Comparison of ENCODE assay signal across 25 cellular contexts in genomic region chr10:74891048-74891447, GRCh38.
DNase-seq lines count a peak whose midpoint lies in the region; ATAC-seq, FAIRE-seq and TF ChIP-seq lines count a peak whose summit lies in the region.
"Had no signal": no experiment of that assay in that cellular context is flagged by ENCODE, and none has a peak within 500 bp of the region (broad histone marks: within the 10 kb centered on the region; RNA-seq: fewer than 3 reads in every experiment).

No MANE protein-coding gene starts in this region.

- H3K9me3 ChIP-seq in right lobe of liver (no peaks in the 10 kb centered on the region), HepG2 (ENCODE audit: low read length) (no peaks in the 10 kb centered on the region), thyroid gland (no peaks in the 10 kb centered on the region), vagina (no peaks in the 10 kb centered on the region)
- H3K9me3 ChIP-seq: spleen had no signal

- H3K36me3 ChIP-seq in right lobe of liver (no peaks in the 10 kb centered on the region), HepG2 (replicated peaks in 1 of 2; ENCODE audit: control insufficient read depth in 1 of 2, insufficient read depth in 2 of 2, low read length in 2 of 2) (no peaks in the 10 kb centered on the region), thyroid gland (no peaks in the 10 kb centered on the region), vagina (no peaks in the 10 kb centered on the region)
- H3K36me3 ChIP-seq: spleen had no signal

- TF ChIP-seq CTCF in right lobe of liver (IDR thresholded peaks at IDR 0.05): no peak
- TF ChIP-seq CTCF in HepG2 (CRISPR knock-in tag; IDR thresholded peaks at IDR 0.05): no peak
- no peak for TF ChIP-seq CTCF in thyroid gland (IDR thresholded peaks at IDR 0.05)
- TF ChIP-seq CTCF in vagina (IDR thresholded peaks at IDR 0.05): no peak
- TF ChIP-seq CTCF in CD14-positive monocyte (IDR thresholded peaks at IDR 0.05): no peak

- H3K36me3 Mint-ChIP-seq in activated T-helper 17 cell treated with anti-CD3 and anti-CD28 coated beads, Interleukin-2, amount 50 U/mL, for 72 hours (ENCODE audit: low read depth): no peaks in the 10 kb centered on the region
- H3K36me3 Mint-ChIP-seq in immature natural killer cell (no peaks in the 10 kb centered on the region), CD14-positive monocyte (peaks cover 0 to 4% of the 10 kb centered on the region in 2 donors)
- H3K36me3 Mint-ChIP-seq: stimulated activated effector memory CD8-positive, alpha-beta T cell treated with anti-CD3 and anti-CD28 coated beads, Interleukin-12 subunit alpha, Interleukin-12 subunit beta, amount 100 ng/mL, for 72 hours had no signal

- H3K9ac ChIP-seq in HepG2 (ENCODE audit: insufficient read depth, low read depth, low read length): no peak overlapping the region

- H3K4me3 ChIP-seq in right lobe of liver (no peak overlapping the region), HepG2 (replicated peaks in 1 of 3; ENCODE audit: insufficient read depth in 1 of 3, low read depth in 2 of 3, low read length in 3 of 3) (no peak overlapping the region), thyroid gland (replicated peaks in 1 of 3) (no peak overlapping the region), vagina (no peak overlapping the region)
- H3K4me3 ChIP-seq: spleen had no signal

- BruUV-seq in HepG2 (replicated peaks; lab: Mats Ljungman, UMichigan): no TSS peak

- intact Hi-C loops in right lobe of liver (cut with DNase I) (no loop called here), HepG2 (cut with micrococcal nuclease; ENCODE audit: unreplicated experiment) (no loop called here), thyroid gland (cut with DNase I) (no loop called here), vagina (cut with DNase I) (no loop called here), CD14-positive monocyte (cut with micrococcal nuclease) (loop anchor here in 1 of 2 donors (10.0 kb wide), 1 partner anchor 66 kb away; the partner anchor contains the start of gene KAT6B)

- in situ Hi-C loops in HepG2 (cut with HindIII; ENCODE audit: extremely low pct_ligation_motif_present, low pct_unique_long_range_greater_than_20kb): loop anchor here (10.0 kb wide), 1 partner anchor 214 kb away; a partner anchor contains a TSS

- ATAC-seq in right lobe of liver: peak; percentile 45 to 74 (median 50)
- ATAC-seq in HepG2: no peak
- ATAC-seq in activated T-helper 17 cell treated with anti-CD3 and anti-CD28 coated beads, Interleukin-2, amount 50 U/mL, for 72 hours (replicated peaks): no peak
- ATAC-seq: activated T-cell treated with anti-CD3 and anti-CD28 coated beads, Interleukin-2, amount 50 U/mL, for 72 hours; stimulated activated effector memory CD8-positive, alpha-beta T cell treated with anti-CD3 and anti-CD28 coated beads, Interleukin-12 subunit alpha, Interleukin-12 subunit beta, amount 100 ng/mL, for 72 hours had no signal

- POLR2A ChIA-PET in HepG2 (lab: Yijun Ruan, JAX): no interaction called here

- FAIRE-seq in HepG2 (lab: Jason Lieb, UNC): no peak
- FAIRE-seq: GM18507, H1 had no signal

- TF ChIP-seq POLR2A in right lobe of liver (IDR thresholded peaks at IDR 0.05) (no peak), HepG2 (IDR thresholded peaks at IDR 0.05; ENCODE audit: insufficient read depth in 1 of 2, low read depth in 2 of 2, low read length in 2 of 2) (no peak), thyroid gland (IDR thresholded peaks at IDR 0.05) (no peak), vagina (IDR thresholded peaks at IDR 0.05) (no peak)

- peak overlapping the region; percentile 42 for H3K27ac Mint-ChIP-seq in activated T-helper 17 cell treated with anti-CD3 and anti-CD28 coated beads, Interleukin-2, amount 50 U/mL, for 72 hours
- H3K27ac Mint-ChIP-seq in immature natural killer cell: peak overlapping the region in 5 of 6 donors; percentile 19 to 68 (median 60)
- H3K27ac Mint-ChIP-seq in CD14-positive monocyte: peak overlapping the region in 1 of 7 donors; percentile 13
- H3K27ac Mint-ChIP-seq: activated naive CD4-positive, alpha-beta T cell treated with anti-CD3 and anti-CD28 coated beads, Interleukin-2, amount 10 ng/mL, durations not matched to agents 7 days and 5 days; activated T-cell treated with anti-CD3 and anti-CD28 coated beads, Interleukin-2, amount 50 U/mL, for 72 hours; stimulated activated effector memory CD8-positive, alpha-beta T cell treated with anti-CD3 and anti-CD28 coated beads, Interleukin-12 subunit alpha, Interleukin-12 subunit beta, amount 100 ng/mL, for 72 hours; T-helper 1 cell treated with Interleukin-12 subunit alpha and Interleukin-12 subunit beta and Interleukin-4 antibody, amounts not matched to agents 30 μg/mL and 1 μg/mL, for 36 hours had no signal

- CTCF ChIA-PET in HepG2 (lab: Yijun Ruan, JAX; ENCODE audit: low intra/inter-chr PET ratio, low total read pairs): no interaction called here

- no peak overlapping the region for H2AFZ ChIP-seq in HepG2 (ENCODE audit: low read length)

- H3K4me3 Mint-ChIP-seq in activated T-helper 17 cell treated with anti-CD3 and anti-CD28 coated beads, Interleukin-2, amount 50 U/mL, for 72 hours: no peak overlapping the region
- H3K4me3 Mint-ChIP-seq in immature natural killer cell (no peak overlapping the region), CD14-positive monocyte (no peak overlapping the region)
- H3K4me3 Mint-ChIP-seq: activated naive CD4-positive, alpha-beta T cell treated with anti-CD3 and anti-CD28 coated beads, Interleukin-2, amount 10 ng/mL, durations not matched to agents 7 days and 5 days; activated T-cell treated with anti-CD3 and anti-CD28 coated beads, Interleukin-2, amount 50 U/mL, for 72 hours; naive B cell; stimulated activated effector memory CD8-positive, alpha-beta T cell treated with anti-CD3 and anti-CD28 coated beads, Interleukin-12 subunit alpha, Interleukin-12 subunit beta, amount 100 ng/mL, for 72 hours; T-helper 1 cell treated with Interleukin-12 subunit alpha and Interleukin-12 subunit beta and Interleukin-4 antibody, amounts not matched to agents 30 μg/mL and 1 μg/mL, for 36 hours had no signal

- no peaks in the 10 kb centered on the region for H3K27me3 ChIP-seq in right lobe of liver
- no peaks in the 10 kb centered on the region for H3K27me3 ChIP-seq in HepG2 (ENCODE audit: control insufficient read depth in 1 of 2, insufficient read depth in 2 of 2, low read length in 2 of 2)
- H3K27me3 ChIP-seq in thyroid gland: no peaks in the 10 kb centered on the region
- H3K27me3 ChIP-seq in vagina: no peaks in the 10 kb centered on the region
- H3K27me3 ChIP-seq: spleen had no signal

- peaks cover 4% of the 10 kb centered on the region for H3K79me2 ChIP-seq in HepG2 (ENCODE audit: insufficient read depth, low read length)

- no peaks in the 10 kb centered on the region for H3K27me3 Mint-ChIP-seq in activated T-helper 17 cell treated with anti-CD3 and anti-CD28 coated beads, Interleukin-2, amount 50 U/mL, for 72 hours
- peaks cover 0 to 2% (median 0%) of the 10 kb centered on the region in 3 donors for H3K27me3 Mint-ChIP-seq in immature natural killer cell (ENCODE audit: low read depth in 3 of 3)
- no peaks in the 10 kb centered on the region for H3K27me3 Mint-ChIP-seq in CD14-positive monocyte (ENCODE audit: low read depth in 3 of 3)
- H3K27me3 Mint-ChIP-seq: activated naive CD4-positive, alpha-beta T cell treated with anti-CD3 and anti-CD28 coated beads, Interleukin-2, amount 10 ng/mL, durations not matched to agents 7 days and 5 days; naive B cell had no signal

- H3K27ac ChIP-seq in right lobe of liver (no peak overlapping the region), HepG2 (ENCODE audit: extremely low read length, insufficient read depth, low read length) (no peak overlapping the region), thyroid gland (peak overlapping the region; percentile 55 to 62 (median 59)), vagina (no peak overlapping the region)
- H3K27ac ChIP-seq: C4-2B, spleen had no signal

- peaks cover 31% of the 10 kb centered on the region for H3K4me1 Mint-ChIP-seq in activated T-helper 17 cell treated with anti-CD3 and anti-CD28 coated beads, Interleukin-2, amount 50 U/mL, for 72 hours
- peaks cover 42 to 83% of the 10 kb centered on the region in 2 donors for H3K4me1 Mint-ChIP-seq in immature natural killer cell
- peaks cover 32% of the 10 kb centered on the region for H3K4me1 Mint-ChIP-seq in CD14-positive monocyte

- H3K4me2 ChIP-seq in HepG2 (ENCODE audit: low read depth, low read length): no peak overlapping the region

- no peaks in the 10 kb centered on the region for H4K20me1 ChIP-seq in HepG2 (ENCODE audit: insufficient read depth, low read length)

- DNase-seq in right lobe of liver: peak in 1 of 3 donors; percentile 55
- DNase-seq in HepG2 (ENCODE audit: low spot score): no peak
- DNase-seq in immature natural killer cell: no peak
- peak; percentile 56 to 65 for DNase-seq in thyroid gland
- DNase-seq in vagina (ENCODE audit: extremely low spot score in 2 of 2): no peak
- no peak for DNase-seq in CD14-positive monocyte (ENCODE audit: low spot score)
- no peak for DNase-seq in RKO (ENCODE audit: low spot score)
- DNase-seq: activated naive CD4-positive, alpha-beta T cell treated with anti-CD3 and anti-CD28 coated beads, Interleukin-2, amount 10 ng/mL, durations not matched to agents 7 days and 5 days; activated T-cell treated with anti-CD3 and anti-CD28 coated beads, Interleukin-2, amount 50 U/mL, for 72 hours; aorta; DMS153; GDM1; mesendoderm; MV-4-11; naive B cell; NCI-H146; NCI-H510A; spleen; stimulated activated CD4-positive, alpha-beta T cell treated with anti-CD3 and anti-CD28 coated beads, Interleukin-2, amount 100 ng/mL, for 48 hours had no signal

- no peaks in the 10 kb centered on the region for H3K9me3 Mint-ChIP-seq in activated T-helper 17 cell treated with anti-CD3 and anti-CD28 coated beads, Interleukin-2, amount 50 U/mL, for 72 hours
- no peaks in the 10 kb centered on the region for H3K9me3 Mint-ChIP-seq in immature natural killer cell
- H3K9me3 Mint-ChIP-seq in CD14-positive monocyte: peaks cover 0 to 1% (median 0%) of the 10 kb centered on the region in 7 donors
- H3K9me3 Mint-ChIP-seq: activated naive CD4-positive, alpha-beta T cell treated with anti-CD3 and anti-CD28 coated beads, Interleukin-2, amount 10 ng/mL, durations not matched to agents 7 days and 5 days; activated T-cell treated with anti-CD3 and anti-CD28 coated beads, Interleukin-2, amount 50 U/mL, for 72 hours; naive B cell; stimulated activated effector memory CD8-positive, alpha-beta T cell treated with anti-CD3 and anti-CD28 coated beads, Interleukin-12 subunit alpha, Interleukin-12 subunit beta, amount 100 ng/mL, for 72 hours; T-helper 1 cell treated with Interleukin-12 subunit alpha and Interleukin-12 subunit beta and Interleukin-4 antibody, amounts not matched to agents 30 μg/mL and 1 μg/mL, for 36 hours had no signal

- no peak for TF ChIP-seq RAD21 in HepG2 (CRISPR knock-in tag; IDR thresholded peaks at IDR 0.05)

- WGBS in right lobe of liver (ENCODE audit: insufficient coverage, low coverage, low lambda C conversion rate, missing lambda C conversion rate): 42% methylated on average over 2 of the region's 2 CpGs
- WGBS in HepG2 (ENCODE audit: low lambda C conversion rate): 89% methylated on average over 2 of the region's 2 CpGs
- WGBS in thyroid gland, 2 donors: 14 to 27% methylated on average over 2 of the region's 2 CpGs

- TF ChIP-seq EP300 in HepG2 (IDR thresholded peaks at IDR 0.05; ENCODE audit: low read depth in 2 of 2, low read length in 2 of 2) (no peak), HepG2 (CRISPR knock-in tag; IDR thresholded peaks at IDR 0.05; ENCODE audit: borderline replicate concordance) (no peak)

- H3K4me1 ChIP-seq in right lobe of liver (peaks cover 0 to 17% (median 0%) of the 10 kb centered on the region in 4 donors), HepG2 (ENCODE audit: insufficient read depth, low read length) (peaks cover 6% of the 10 kb centered on the region; the same call in 1 of the 2 replicates), thyroid gland (peaks cover 38 to 45% of the 10 kb centered on the region in 2 donors), vagina (peaks cover 21% of the 10 kb centered on the region)

Comparison
In these comparisons a context has a peak if more than half of its experiments do, and no peak if none do; other contexts are left out.
1. ATAC-seq: peak in right lobe of liver (4 of 4); none in HepG2 (single experiment) and activated T-helper 17 cell treated with anti-CD3 and anti-CD28 coated beads, Interleukin-2, amount 50 U/mL, for 72 hours (single experiment).
2. DNase-seq: peak in thyroid gland (2 of 2); none in HepG2 (single experiment), immature natural killer cell (0 of 3), vagina (0 of 2), CD14-positive monocyte (single experiment) and RKO (single experiment).
3. H3K27ac ChIP-seq: peak in thyroid gland (3 of 3); none in right lobe of liver (0 of 3), HepG2 (single experiment) and vagina (single experiment).